Comparison of ENCODE assay signal across 26 cellular contexts in genomic region chr3:70281663-70282062, GRCh38. TPM values are rescaled to one million over a fixed set of nuclear protein-coding genes. Genes with fewer than 3 reads are reported as not detected.
DNase-seq lines count a peak whose midpoint lies in the region; ATAC-seq, FAIRE-seq and TF ChIP-seq lines count a peak whose summit lies in the region.
"Had no signal": no experiment of that assay in that cellular context is flagged by ENCODE, and none has a peak within 500 bp of the region (broad histone marks: within the 10 kb centered on the region; RNA-seq: fewer than 3 reads in every experiment).

No MANE protein-coding gene starts in this region.

- no peak overlapping the region for H2AFZ ChIP-seq in IMR-90 (replicated peaks; ENCODE audit: low read length, poor library complexity)
- H2AFZ ChIP-seq: parathyroid adenoma had no signal

- peak; percentile 56 for ATAC-seq in IMR-90 (ENCODE audit: low read depth)
- peak; percentile 25 for ATAC-seq in left lung
- ATAC-seq in stimulated activated naive CD8-positive, alpha-beta T cell treated with anti-CD3 and anti-CD28 coated beads, Interleukin-15, amount 100 ng/mL, for 72 hours, result no peak
- no peak for ATAC-seq in naive thymus-derived CD8-positive, alpha-beta T cell
- ATAC-seq: HepG2, left ventricle myocardium superior had no signal

- peaks cover 6% of the 10 kb centered on the region for H3K4me1 Mint-ChIP-seq in Caco-2 (ENCODE audit: low read depth, unreplicated experiment)
- H3K4me1 Mint-ChIP-seq in stimulated activated naive CD8-positive, alpha-beta T cell treated with anti-CD3 and anti-CD28 coated beads, Interleukin-15, amount 100 ng/mL, for 72 hours, result no peaks in the 10 kb centered on the region
- H3K4me1 Mint-ChIP-seq in naive thymus-derived CD8-positive, alpha-beta T cell, result no peaks in the 10 kb centered on the region
- H3K4me1 Mint-ChIP-seq: activated naive CD8-positive, alpha-beta T cell treated with anti-CD3 and anti-CD28 coated beads for 36 hours; nephron progenitor cell had no signal

- TF ChIP-seq POLR2A in IMR-90 (IDR thresholded peaks at IDR 0.05; ENCODE audit: low read depth, low read length) (no peak), GM12892 (IDR thresholded peaks at IDR 0.05; ENCODE audit: low read depth, low read length) (no peak)

- no peak overlapping the region for H3K4me3 Mint-ChIP-seq in Caco-2 (ENCODE audit: unreplicated experiment)
- H3K4me3 Mint-ChIP-seq in stimulated activated naive CD8-positive, alpha-beta T cell treated with anti-CD3 and anti-CD28 coated beads, Interleukin-15, amount 100 ng/mL, for 72 hours, result no peak overlapping the region
- H3K4me3 Mint-ChIP-seq in naive thymus-derived CD8-positive, alpha-beta T cell, result no peak overlapping the region
- H3K4me3 Mint-ChIP-seq: activated naive CD8-positive, alpha-beta T cell treated with anti-CD3 and anti-CD28 coated beads for 36 hours; CD4-positive, alpha-beta T cell; dendritic cell treated with granulocyte-macrophage colony-stimulating factor and Interleukin-4, amounts not matched to agents 40 ng/mL and 50 ng/mL, for 4 days; nephron progenitor cell had no signal

- H4K20me1 ChIP-seq in IMR-90 (ENCODE audit: insufficient read depth, low read length), result no peaks in the 10 kb centered on the region

- no peak for TF ChIP-seq CTCF in Caco-2 (IDR thresholded peaks at IDR 0.05; ENCODE audit: insufficient read depth in 1 of 2, low read depth in 1 of 2, low read length in 1 of 2, severe bottlenecking in 1 of 2, unreplicated experiment in 1 of 2)
- TF ChIP-seq CTCF in IMR-90 (conservative IDR thresholded peaks at IDR 0.05; ENCODE audit: low read depth, low read length), result no peak
- TF ChIP-seq CTCF in astrocyte of the spinal cord (IDR thresholded peaks at IDR 0.05; ENCODE audit: low read depth, low read length), result no peak
- TF ChIP-seq CTCF in left lung (IDR thresholded peaks at IDR 0.05), result no peak

- H3K4me3 ChIP-seq in Caco-2 (ENCODE audit: low read depth, low read length) (no peak overlapping the region), IMR-90 (ENCODE audit: insufficient read depth, low read depth, low read length) (no peak overlapping the region), astrocyte of the spinal cord (ENCODE audit: low read depth, low read length) (no peak overlapping the region), left lung (no peak overlapping the region)
- H3K4me3 ChIP-seq: breast epithelium, upper lobe of left lung had no signal

- H4K8ac ChIP-seq in IMR-90 (ENCODE audit: low read depth in 2 of 2, low read length in 2 of 2), result no peak overlapping the region

- H3K27me3 ChIP-seq in Caco-2 (replicated peaks; ENCODE audit: control insufficient read depth, insufficient read depth, low read length) (no peaks in the 10 kb centered on the region), IMR-90 (ENCODE audit: control insufficient read depth, insufficient read depth, low read length) (no peaks in the 10 kb centered on the region; the same call in 1 of the 2 replicates), left lung (no peaks in the 10 kb centered on the region)
- H3K27me3 ChIP-seq: breast epithelium, upper lobe of left lung had no signal

- in situ Hi-C loops in IMR-90 (cut with MboI; ENCODE audit: low sequenced_read_pairs), result no loop called here
- in situ Hi-C loops in astrocyte of the spinal cord (cut with HindIII; ENCODE audit: low sequenced_read_pairs), result no loop called here

- H3K27ac Mint-ChIP-seq in Caco-2 (ENCODE audit: unreplicated experiment), result peak overlapping the region; percentile 22
- H3K27ac Mint-ChIP-seq in stimulated activated naive CD8-positive, alpha-beta T cell treated with anti-CD3 and anti-CD28 coated beads, Interleukin-15, amount 100 ng/mL, for 72 hours, result no peak overlapping the region
- H3K27ac Mint-ChIP-seq in naive thymus-derived CD8-positive, alpha-beta T cell, result no peak overlapping the region
- H3K27ac Mint-ChIP-seq: activated naive CD8-positive, alpha-beta T cell treated with anti-CD3 and anti-CD28 coated beads for 36 hours; activated T-helper 2 cell treated with anti-CD3 and anti-CD28 coated beads, Interferon-gamma antibody, Interleukin-2, Interleukin-4, amounts not matched to agents 10 μg/mL and 5 μg/mL and 100 μg/mL, durations not matched to agents 14 hours and 24 hours and 36 hours; CD4-positive, alpha-beta T cell; dendritic cell treated with granulocyte-macrophage colony-stimulating factor and Interleukin-4, amounts not matched to agents 40 ng/mL and 50 ng/mL, for 4 days; nephron progenitor cell had no signal

- no peak overlapping the region for H3K18ac ChIP-seq in IMR-90 (ENCODE audit: low read depth, low read length)

- H3K9me3 ChIP-seq in Caco-2 (no peaks in the 10 kb centered on the region), IMR-90 (ENCODE audit: control insufficient read depth, insufficient read depth, low read length) (no peaks in the 10 kb centered on the region), left lung (peaks cover 0 to 2% of the 10 kb centered on the region in 2 donors)
- H3K9me3 ChIP-seq: breast epithelium, upper lobe of left lung had no signal

- no peak overlapping the region for H2AK5ac ChIP-seq in IMR-90 (ENCODE audit: low read depth, low read length)

- BruUV-seq in Caco-2 (replicated peaks; lab: Mats Ljungman, UMichigan), result no TSS peak
- no TSS peak for BruUV-seq in IMR-90 (replicated peaks; lab: Mats Ljungman, UMichigan)

- H3K9me3 Mint-ChIP-seq in Caco-2 (ENCODE audit: unreplicated experiment), result peaks cover 10% of the 10 kb centered on the region
- no peaks in the 10 kb centered on the region for H3K9me3 Mint-ChIP-seq in stimulated activated naive CD8-positive, alpha-beta T cell treated with anti-CD3 and anti-CD28 coated beads, Interleukin-15, amount 100 ng/mL, for 72 hours
- peaks cover 0 to 8% (median 0%) of the 10 kb centered on the region in 9 donors for H3K9me3 Mint-ChIP-seq in naive thymus-derived CD8-positive, alpha-beta T cell
- H3K9me3 Mint-ChIP-seq: activated T-helper 2 cell treated with anti-CD3 and anti-CD28 coated beads, Interferon-gamma antibody, Interleukin-2, Interleukin-4, amounts not matched to agents 10 μg/mL and 5 μg/mL and 100 μg/mL, durations not matched to agents 14 hours and 24 hours and 36 hours; dendritic cell treated with granulocyte-macrophage colony-stimulating factor and Interleukin-4, amounts not matched to agents 40 ng/mL and 50 ng/mL, for 4 days had no signal

- H3K27ac ChIP-seq in IMR-90 (ENCODE audit: insufficient read depth, low read length) (no peak overlapping the region), left lung (no peak overlapping the region)
- H3K27ac ChIP-seq: breast epithelium, parathyroid adenoma, upper lobe of left lung had no signal

- peak overlapping the region; percentile 32; the same call in 1 of the 2 replicates for H4K91ac ChIP-seq in IMR-90 (ENCODE audit: insufficient read depth, low read depth, low read length)

- H2BK20ac ChIP-seq in IMR-90 (ENCODE audit: low read depth, low read length), result peak overlapping the region; percentile 29; the same call in 1 of the 2 replicates

- H3K27me3 Mint-ChIP-seq in Caco-2 (ENCODE audit: insufficient read depth, unreplicated experiment), result no peaks in the 10 kb centered on the region
- H3K27me3 Mint-ChIP-seq in stimulated activated naive CD8-positive, alpha-beta T cell treated with anti-CD3 and anti-CD28 coated beads, Interleukin-15, amount 100 ng/mL, for 72 hours, result peaks cover 9% of the 10 kb centered on the region
- H3K27me3 Mint-ChIP-seq in naive thymus-derived CD8-positive, alpha-beta T cell, result peaks cover 0 to 14% (median 3%) of the 10 kb centered on the region in 5 donors
- H3K27me3 Mint-ChIP-seq: CD4-positive, alpha-beta T cell; dendritic cell treated with granulocyte-macrophage colony-stimulating factor and Interleukin-4, amounts not matched to agents 40 ng/mL and 50 ng/mL, for 4 days had no signal

- no peak for FAIRE-seq in GM12892 (lab: Jason Lieb, UNC)
- FAIRE-seq: GM12891, HepG2 had no signal

- no CpG with 5 or more reads among the region's 2 CpGs for WGBS in IMR-90 (ENCODE audit: extremely low coverage in 2 of 2, insufficient read length in 1 of 2), 2 experiments

- no peak overlapping the region for H4K5ac ChIP-seq in IMR-90 (ENCODE audit: low read depth, low read length)

- POLR2A ChIA-PET in Caco-2 (lab: Charles Lee), result no interaction called here
- POLR2A ChIA-PET in IMR-90 (lab: Charles Lee; ENCODE audit: unreplicated experiment), result no interaction called here
- POLR2A ChIA-PET in naive thymus-derived CD8-positive, alpha-beta T cell (lab: Charles Lee), result no interaction called here

- H3K79me1 ChIP-seq in IMR-90 (ENCODE audit: low read depth in 1 of 2, low read length in 2 of 2), result no peaks in the 10 kb centered on the region

- DNase-seq in Caco-2, result peak in 1 of 2 experiments; percentile 18
- peak; percentile 15 for DNase-seq in IMR-90
- peak; percentile 54 for DNase-seq in astrocyte of the spinal cord (ENCODE audit: low read depth, low spot score)
- DNase-seq in left lung, result no peak
- no peak for DNase-seq in stimulated activated naive CD8-positive, alpha-beta T cell treated with anti-CD3 and anti-CD28 coated beads, Interleukin-15, amount 100 ng/mL, for 72 hours
- no peak for DNase-seq in naive thymus-derived CD8-positive, alpha-beta T cell
- no peak for DNase-seq in GM12892 (ENCODE audit: insufficient read length)
- DNase-seq in HuH-7 (ENCODE audit: low spot score), result no peak
- DNase-seq: activated CD8-positive, alpha-beta memory T cell treated with anti-CD3 and anti-CD28 coated beads, Interleukin-2, amount 50 U/mL, for 4 hours; activated naive CD8-positive, alpha-beta T cell treated with anti-CD3 and anti-CD28 coated beads for 36 hours; CD4-positive, alpha-beta T cell; head of caudate nucleus; left ventricle myocardium superior; nephron progenitor cell; T-helper 9 cell; upper lobe of left lung had no signal

- no peak overlapping the region for H2AK9ac ChIP-seq in IMR-90 (replicated peaks; ENCODE audit: low read depth, low read length, poor library complexity)

- TF ChIP-seq RAD21 in IMR-90 (IDR thresholded peaks at IDR 0.05; ENCODE audit: low read length), result no peak

- H3K56ac ChIP-seq in IMR-90 (ENCODE audit: extremely low read depth, insufficient read depth, low read length), result no peak overlapping the region

- H2BK5ac ChIP-seq in IMR-90 (ENCODE audit: low read depth, low read length, poor library complexity, severe bottlenecking), result no peak overlapping the region

- CTCF ChIA-PET in Caco-2 (lab: Charles Lee) (no interaction called here), IMR-90 (lab: Yijun Ruan, JAX) (no interaction called here)

- H3K9me1 ChIP-seq in IMR-90 (ENCODE audit: insufficient read depth, low read length), result no peaks in the 10 kb centered on the region

- H3K4me1 ChIP-seq in Caco-2 (peaks cover 15% of the 10 kb centered on the region), IMR-90 (ENCODE audit: control insufficient read depth, insufficient read depth, low read length) (no peaks in the 10 kb centered on the region), left lung (no peaks in the 10 kb centered on the region)
- H3K4me1 ChIP-seq: breast epithelium, parathyroid adenoma, upper lobe of left lung had no signal

- H3K4ac ChIP-seq in IMR-90 (ENCODE audit: low read depth, low read length), result peak overlapping the region; percentile 42; the same call in 1 of the 2 replicates

- no peak overlapping the region for H3K23ac ChIP-seq in IMR-90 (ENCODE audit: low read depth, low read length)

- H2BK120ac ChIP-seq in IMR-90 (ENCODE audit: low read depth, low read length), result 0 out of 2 replicates have a peak overlapping the region, but pooled peaks have one; percentile 8

- dilution Hi-C loops in IMR-90 (cut with HindIII; ENCODE audit: low sequenced_read_pairs, unreplicated experiment), result no loop called here

- H3K4me2 ChIP-seq in IMR-90 (ENCODE audit: low read depth, low read length), result no peak overlapping the region

- no peaks in the 10 kb centered on the region for H3K36me3 Mint-ChIP-seq in Caco-2 (ENCODE audit: insufficient read depth, unreplicated experiment)
- H3K36me3 Mint-ChIP-seq in naive thymus-derived CD8-positive, alpha-beta T cell, result no peaks in the 10 kb centered on the region

- no peak overlapping the region for H2BK15ac ChIP-seq in IMR-90 (ENCODE audit: low read depth, low read length)

- no peak overlapping the region for H3K14ac ChIP-seq in IMR-90 (replicated peaks; ENCODE audit: low read depth, low read length)

- H3K36me3 ChIP-seq in Caco-2 (ENCODE audit: control insufficient read depth, insufficient read depth, low read length) (no peaks in the 10 kb centered on the region), IMR-90 (ENCODE audit: control insufficient read depth, insufficient read depth, low read length) (no peaks in the 10 kb centered on the region), left lung (no peaks in the 10 kb centered on the region)
- H3K36me3 ChIP-seq: breast epithelium, upper lobe of left lung had no signal

- intact Hi-C loops in Caco-2 (cut with micrococcal nuclease; ENCODE audit: unreplicated experiment), result no loop called here
- intact Hi-C loops in IMR-90 (cut with micrococcal nuclease), result no loop called here
- intact Hi-C loops in left lung (cut with DNase I), result no loop called here

- no peak overlapping the region for H3K9ac ChIP-seq in IMR-90 (ENCODE audit: low read depth, low read length)
- H3K9ac ChIP-seq: parathyroid adenoma had no signal

RNA-seq across cellular contexts. Expression of gene MDFIC2, which starts 30.8 kb away (rescaled TPM):
- total RNA-seq in Caco-2 (2022), result not detected in 2 replicates
- total RNA-seq in IMR-90 (2012; rRNA removed), result not detected in 2 replicates
- polyA plus RNA-seq in IMR-90 (2012; rRNA removed), result not detected in 2 replicates
- not detected in 2 replicates for polyA plus RNA-seq in IMR-90 (2012; cell fraction: cytosol; rRNA removed)
- not detected in 2 replicates for polyA plus RNA-seq in IMR-90 (2012; cell fraction: nucleus; rRNA removed; ENCODE audit: low replicate concordance)
- total RNA-seq in left lung, result not detected
- not detected for total RNA-seq in naive thymus-derived CD8-positive, alpha-beta T cell
- polyA plus RNA-seq in naive thymus-derived CD8-positive, alpha-beta T cell, result not detected
- not detected for polyA plus RNA-seq in GM12892 (2012; ENCODE audit: missing spikeins)
- total RNA-seq: activated naive CD8-positive, alpha-beta T cell treated with anti-CD3 and anti-CD28 coated beads for 36 hours; activated T-helper 2 cell treated with anti-CD3 and anti-CD28 coated beads, Interferon-gamma antibody, Interleukin-2, Interleukin-4, amounts not matched to agents 10 μg/mL and 5 μg/mL and 100 μg/mL, durations not matched to agents 14 hours and 24 hours and 36 hours; breast epithelium; CD4-positive, alpha-beta T cell; HepG2; left ventricle myocardium superior; mononuclear cell; NCI-H460; RPMI7951; subcutaneous adipose tissue; upper lobe of left lung had no signal
- polyA plus RNA-seq: HepG2 had no signal

Comparison
In these comparisons a context has a peak if more than half of its experiments do, and no peak if none do; other contexts are left out.
1. DNase-seq: peak in IMR-90 (single experiment) and astrocyte of the spinal cord (single experiment); none in left lung (0 of 2), stimulated activated naive CD8-positive, alpha-beta T cell treated with anti-CD3 and anti-CD28 coated beads, Interleukin-15, amount 100 ng/mL, for 72 hours (0 of 2), naive thymus-derived CD8-positive, alpha-beta T cell (0 of 10), GM12892 (single experiment) and HuH-7 (single experiment).
2. ATAC-seq: peak in IMR-90 (single experiment) and left lung (single experiment); none in stimulated activated naive CD8-positive, alpha-beta T cell treated with anti-CD3 and anti-CD28 coated beads, Interleukin-15, amount 100 ng/mL, for 72 hours (single experiment) and naive thymus-derived CD8-positive, alpha-beta T cell (0 of 2).